In genomic region chr21:36134820-36135390, GRCh38 we compare ENCODE assay signal across 8 cellular contexts. TPM values are rescaled to one million over a fixed set of nuclear protein-coding genes. Genes with fewer than 3 reads are reported as not detected.
DNase-seq lines count a peak whose midpoint lies in the region; ATAC-seq and TF ChIP-seq lines count a peak whose summit lies in the region.

CBR3 (plus strand) TSS chr21:36135079; CDS start chr21:36135193, 114 bp downstream.

- ATAC-seq in HG02970 (IDR thresholded peaks at IDR 0.05; ENCODE audit: low FRiP score, unreplicated experiment) (no peak), GM19467 (IDR thresholded peaks at IDR 0.05; ENCODE audit: unreplicated experiment) (no peak)

- H3K9me3 ChIP-seq in SJSA1 (replicated peaks) (no peaks in the 10 kb centered on the region), adrenal gland (replicated peaks in 1 of 3) (no peaks in the 10 kb centered on the region), right atrium auricular region (no peaks in the 10 kb centered on the region), prostate gland (no peaks in the 10 kb centered on the region)

- H3K4me1 ChIP-seq in SJSA1 (replicated peaks) (peaks cover 22% of the 10 kb centered on the region), adrenal gland (replicated peaks in 1 of 2) (peaks cover 3 to 18% of the 10 kb centered on the region in 2 donors), right atrium auricular region (peaks cover 0 to 23% of the 10 kb centered on the region in 2 donors), prostate gland (replicated peaks) (no peaks in the 10 kb centered on the region)

- H3K36me3 ChIP-seq in SJSA1, result peaks cover 23% of the 10 kb centered on the region
- H3K36me3 ChIP-seq in adrenal gland (replicated peaks in 1 of 2), result no peaks in the 10 kb centered on the region
- no peaks in the 10 kb centered on the region for H3K36me3 ChIP-seq in right atrium auricular region
- H3K36me3 ChIP-seq in prostate gland, result no peaks in the 10 kb centered on the region

- H3K4me3 ChIP-seq in SJSA1 (peak within 1 kb of the TSS; percentile 66), adrenal gland (peak within 1 kb of the TSS in 3 of 4 donors; percentile 8 to 71 (median 67)), right atrium auricular region (peak within 1 kb of the TSS; percentile 47 to 71), prostate gland (peak within 1 kb of the TSS; percentile 59 to 65)

- intact Hi-C loops in adrenal gland (cut with DNase I) (loop anchor here in 1 of 2 donors (5.0 kb wide), 2 partner anchors 77 to 197 kb away; no protein-coding TSS in a partner anchor), prostate gland (cut with DNase I) (loop anchor here (5.0 kb wide), 1 partner anchor 197 kb away; no protein-coding TSS in a partner anchor)

- WGBS in adrenal gland, 4 donors, result 0 to 2% (median 1%) methylated on average over 13 to 53 of the region's 53 CpGs
- WGBS in prostate gland, result under 1% methylated on average over 45 of the region's 53 CpGs

- DNase-seq in NCI-H1092 treated with DMSO at 0.1 percent for 48 hours (lab: John Stamatoyannopoulos, UW) (peak; percentile 46), NCI-H1092 (lab: John Stamatoyannopoulos, UW) (no peak), SJSA1 (ENCODE audit: low read depth in 1 of 2, low spot score in 2 of 2) (peak; percentile 65 to 66), adrenal gland (peak in 6 of 7 donors; percentile 38 to 59 (median 44)), right atrium auricular region (ENCODE audit: low spot score) (peak; percentile 76), prostate gland (ENCODE audit: low spot score) (peak; percentile 60)

- H3K27ac ChIP-seq in SJSA1 (peak within 1 kb of the TSS; percentile 70), adrenal gland (peak within 1 kb of the TSS in 4 of 5 donors; percentile 34 to 89 (median 52)), right atrium auricular region (peak within 1 kb of the TSS; percentile 86 to 88), prostate gland (peak within 1 kb of the TSS; percentile 83 to 88)

- TF ChIP-seq CTCF in adrenal gland (IDR thresholded peaks at IDR 0.05), result no peak
- no peak for TF ChIP-seq CTCF in right atrium auricular region (IDR thresholded peaks at IDR 0.05)
- TF ChIP-seq CTCF in prostate gland (IDR thresholded peaks at IDR 0.05), result no peak

- H3K27me3 ChIP-seq in SJSA1 (replicated peaks) (no peaks in the 10 kb centered on the region), adrenal gland (no peaks in the 10 kb centered on the region), right atrium auricular region (no peaks in the 10 kb centered on the region), prostate gland (replicated peaks; ENCODE audit: insufficient read depth) (no peaks in the 10 kb centered on the region)

- TF ChIP-seq POLR2A in adrenal gland (IDR thresholded peaks at IDR 0.05) (peak in 1 of 2 donors; percentile 8), prostate gland (IDR thresholded peaks at IDR 0.05) (peak; percentile 25)

RNA-seq across cellular contexts. Expression of gene CBR3, which starts in this region (rescaled TPM):
- total RNA-seq in SJSA1 (2014; rRNA removed; shearing (Covaris generic)), result 22.0 and 30.0 TPM in 2 replicates
- total RNA-seq in adrenal gland (10 to 100 TPM in 1 of 8 donors, 1 to 10 TPM in 7; 1.1 to 10.7 (median 2.8) TPM), right atrium auricular region (1 to 10 TPM; 1.8 to 8.2 TPM), prostate gland (10 to 100 TPM; 18.5 to 41.2 TPM)
- polyA plus RNA-seq in adrenal gland, result 1 to 10 TPM; 1.3 to 8.5 (median 5.3) TPM
